In the genomic region with DNA sequence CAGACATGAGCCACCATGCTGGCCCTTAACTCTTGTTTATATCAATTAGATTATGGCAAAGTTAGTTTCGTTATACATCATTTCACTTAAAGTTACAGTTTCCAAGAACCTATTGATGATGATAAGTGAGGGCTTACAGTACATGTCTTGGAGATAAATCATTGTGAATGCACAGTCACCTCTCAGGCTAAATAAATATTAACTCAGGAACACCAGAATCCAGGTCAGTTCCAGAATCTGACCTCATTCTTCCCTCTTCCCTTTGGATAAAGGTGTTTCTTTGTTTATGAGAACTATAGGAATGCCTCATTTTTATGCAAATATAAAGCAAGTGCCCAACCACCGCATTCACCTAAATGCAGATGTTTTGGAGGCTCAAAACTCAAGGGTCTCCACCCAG, we compare ENCODE assay signal across 22 cellular contexts. TPM values are rescaled to one million over a fixed set of nuclear protein-coding genes. Genes with fewer than 3 reads are reported as not detected.
DNase-seq lines count a peak whose midpoint lies in the region; ATAC-seq, FAIRE-seq and TF ChIP-seq lines count a peak whose summit lies in the region.
"Had no signal": no experiment of that assay in that cellular context is flagged by ENCODE, and none has a peak within 500 bp of the region (broad histone marks: within the 10 kb centered on the region; RNA-seq: fewer than 3 reads in every experiment).

No MANE protein-coding gene starts in this region.

- H3K9ac ChIP-seq in iPS-20b (ENCODE audit: low read depth, low read length), result no peak overlapping the region
- no peak overlapping the region for H3K9ac ChIP-seq in HepG2 (ENCODE audit: insufficient read depth, low read depth, low read length)
- H3K9ac ChIP-seq: BLaER1 treated with 17β-estradiol and CSF1 and Interleukin-3, amounts not matched to agents 10 nM and 100 nM had no signal

- no peak for TF ChIP-seq POLR2A in HepG2 (IDR thresholded peaks at IDR 0.05; ENCODE audit: insufficient read depth in 1 of 2, low read depth in 2 of 2, low read length in 2 of 2)

- H2AFZ ChIP-seq in HepG2 (ENCODE audit: low read length), result no peak overlapping the region

- TF ChIP-seq EP300 in HepG2 (IDR thresholded peaks at IDR 0.05; ENCODE audit: low read depth in 2 of 2, low read length in 2 of 2), result 0 out of 4 replicates have a peak, but pooled peaks of 1 of the 2 experiments have one; percentile 9
- TF ChIP-seq EP300 in HepG2 (CRISPR knock-in tag; IDR thresholded peaks at IDR 0.05; ENCODE audit: borderline replicate concordance), result no peak

- peak overlapping the region; percentile 30; the same call in 1 of the 2 replicates for H3K4me3 ChIP-seq in iPS-20b (ENCODE audit: low read length)
- no peak overlapping the region for H3K4me3 ChIP-seq in HepG2 (replicated peaks in 1 of 3; ENCODE audit: insufficient read depth in 1 of 3, low read depth in 2 of 3, low read length in 3 of 3)
- H3K4me3 ChIP-seq: BLaER1 treated with 17β-estradiol and CSF1 and Interleukin-3, amounts not matched to agents 10 nM and 100 nM had no signal

- TF ChIP-seq RAD21 in HepG2 (CRISPR knock-in tag; IDR thresholded peaks at IDR 0.05), result no peak

- peaks cover 9% of the 10 kb centered on the region; the same call in 1 of the 2 replicates for H3K4me1 ChIP-seq in iPS-20b (ENCODE audit: insufficient read depth, low read length)
- peaks cover 22% of the 10 kb centered on the region for H3K4me1 ChIP-seq in HepG2 (ENCODE audit: insufficient read depth, low read length)
- H3K4me1 ChIP-seq: BLaER1 treated with 17β-estradiol and CSF1 and Interleukin-3, amounts not matched to agents 10 nM and 100 nM had no signal

- no peak overlapping the region for H3K4me2 ChIP-seq in HepG2 (ENCODE audit: low read depth, low read length)
- H3K4me2 ChIP-seq: BLaER1 treated with 17β-estradiol and CSF1 and Interleukin-3, amounts not matched to agents 10 nM and 100 nM had no signal

- TF ChIP-seq CTCF in 22Rv1 (IDR thresholded peaks at IDR 0.05) (no peak), HepG2 (CRISPR knock-in tag; IDR thresholded peaks at IDR 0.05) (no peak)

- no peaks in the 10 kb centered on the region for H3K79me2 ChIP-seq in HepG2 (ENCODE audit: insufficient read depth, low read length)

- intact Hi-C loops in HepG2 (cut with micrococcal nuclease; ENCODE audit: unreplicated experiment), result no loop called here

- 18% methylated on average over 2 of the region's 2 CpGs for WGBS in HepG2 (ENCODE audit: low lambda C conversion rate)

- H3K9me3 ChIP-seq in iPS-20b (ENCODE audit: insufficient read depth, low read depth, low read length) (no peaks in the 10 kb centered on the region; the same call in 1 of the 2 replicates), HepG2 (ENCODE audit: low read length) (no peaks in the 10 kb centered on the region)

- H3K27me3 ChIP-seq in iPS-20b (ENCODE audit: insufficient read depth, low read length) (no peaks in the 10 kb centered on the region), HepG2 (ENCODE audit: control insufficient read depth in 1 of 2, insufficient read depth in 2 of 2, low read length in 2 of 2) (no peaks in the 10 kb centered on the region)
- H3K27me3 ChIP-seq: BLaER1 treated with 17β-estradiol and CSF1 and Interleukin-3, amounts not matched to agents 10 nM and 100 nM had no signal

- FAIRE-seq in HepG2 (lab: Jason Lieb, UNC), result no peak
- FAIRE-seq: GM12892, GM18507, HTR-8/SVneo had no signal

- ATAC-seq in HepG2 (peak; percentile 84), HG03442 (IDR thresholded peaks at IDR 0.05; ENCODE audit: unreplicated experiment) (no peak), HG02763 (IDR thresholded peaks at IDR 0.05; ENCODE audit: unreplicated experiment) (no peak)
- ATAC-seq: CD8-positive, alpha-beta T cell had no signal

- POLR2A ChIA-PET in HepG2 (lab: Yijun Ruan, JAX), result no interaction called here

- no peaks in the 10 kb centered on the region for H4K20me1 ChIP-seq in HepG2 (ENCODE audit: insufficient read depth, low read length)
- H4K20me1 ChIP-seq: BLaER1 treated with 17β-estradiol and CSF1 and Interleukin-3, amounts not matched to agents 10 nM and 100 nM had no signal

- in situ Hi-C loops in HepG2 (cut with HindIII; ENCODE audit: extremely low pct_ligation_motif_present, low pct_unique_long_range_greater_than_20kb), result no loop called here

- CTCF ChIA-PET in HepG2 (lab: Yijun Ruan, JAX; ENCODE audit: low intra/inter-chr PET ratio, low total read pairs), result no interaction called here

- H3K27ac ChIP-seq in 22Rv1, result peak overlapping the region; percentile 41
- H3K27ac ChIP-seq in iPS-20b (ENCODE audit: low read length), result no peak overlapping the region
- no peak overlapping the region for H3K27ac ChIP-seq in HepG2 (ENCODE audit: extremely low read length, insufficient read depth, low read length)
- H3K27ac ChIP-seq: BLaER1 treated with 17β-estradiol and CSF1 and Interleukin-3, amounts not matched to agents 10 nM and 100 nM had no signal

- DNase-seq in DMS53 treated with DMSO at 0.1 percent for 48 hours (lab: John Stamatoyannopoulos, UW; ENCODE audit: unreplicated experiment) (peak; percentile 21), HepG2 (ENCODE audit: low spot score) (peak; percentile 73), NCI-H748 (lab: John Stamatoyannopoulos, UW; ENCODE audit: unreplicated experiment) (no peak)
- DNase-seq: 8988T; CD8-positive, alpha-beta T cell; DMS 273 treated with DMSO at 0.1 percent for 48 hours; DMS79; GDM1; GOT3; H9; KBM-7 had no signal

- H3K36me3 ChIP-seq in iPS-20b (ENCODE audit: insufficient read depth, low read depth, low read length) (no peaks in the 10 kb centered on the region), HepG2 (replicated peaks in 1 of 2; ENCODE audit: control insufficient read depth in 1 of 2, insufficient read depth in 2 of 2, low read length in 2 of 2) (no peaks in the 10 kb centered on the region)

- BruUV-seq in HepG2 (replicated peaks; lab: Mats Ljungman, UMichigan), result no TSS peak

TF ChIP-seq in HepG2, 621 proteins besides CTCF, POLR2A, EP300 and RAD21 (continues in another document):
- TF ChIP-seq NFE2L2 (IDR thresholded peaks at IDR 0.05; ENCODE audit: low read length) (peak; percentile 34; the same call in 1 of the 2 replicates), SOX6 (IDR thresholded peaks at IDR 0.05) (no peak), SOX6 (CRISPR knock-in tag; IDR thresholded peaks at IDR 0.05) (peak; percentile 68; the same call in 1 of the 2 replicates)
- TF ChIP-seq, protein P1, sequence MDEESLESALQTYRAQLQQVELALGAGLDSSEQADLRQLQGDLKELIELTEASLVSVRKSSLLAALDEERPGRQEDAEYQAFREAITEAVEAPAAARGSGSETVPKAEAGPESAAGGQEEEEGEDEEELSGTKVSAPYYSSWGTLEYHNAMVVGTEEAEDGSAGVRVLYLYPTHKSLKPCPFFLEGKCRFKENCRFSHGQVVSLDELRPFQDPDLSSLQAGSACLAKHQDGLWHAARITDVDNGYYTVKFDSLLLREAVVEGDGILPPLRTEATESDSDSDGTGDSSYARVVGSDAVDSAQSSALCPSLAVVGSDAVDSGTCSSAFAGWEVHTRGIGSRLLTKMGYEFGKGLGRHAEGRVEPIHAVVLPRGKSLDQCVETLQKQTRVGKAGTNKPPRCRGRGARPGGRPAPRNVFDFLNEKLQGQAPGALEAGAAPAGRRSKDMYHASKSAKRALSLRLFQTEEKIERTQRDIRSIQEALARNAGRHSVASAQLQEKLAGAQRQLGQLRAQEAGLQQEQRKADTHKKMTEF (CRISPR knock-in tag; IDR thresholded peaks at IDR 0.05), result peak; percentile 36; the same call in 1 of the 2 replicates

RNA-seq across cellular contexts. Expression of a gene that starts 48.4 kb away (rescaled TPM):
- total RNA-seq in HepG2 (2016; rRNA removed; fragmentation: Illumina TruSeq; extraction: Trizol), result 1.9 and 2.4 TPM in 2 replicates
- 0.53 and 0.91 TPM in 2 replicates for total RNA-seq in HepG2 (2016; cell fraction: cytosol; rRNA removed; fragmentation: Illumina TruSeq; extraction: Trizol; ENCODE audit: low read depth)
- total RNA-seq in HepG2 (2016; cell fraction: insoluble cytoplasmic fraction; rRNA removed; fragmentation: Illumina TruSeq; extraction: Trizol), result 1.5 and 2.2 TPM in 2 replicates
- 0.45 and 0.74 TPM in 2 replicates for total RNA-seq in HepG2 (2016; cell fraction: membrane; rRNA removed; fragmentation: Illumina TruSeq; extraction: Trizol)
- 0.71 and 0.72 TPM in 2 replicates for total RNA-seq in HepG2 (2016; cell fraction: nucleus; rRNA removed; fragmentation: Illumina TruSeq; extraction: Trizol)
- polyA plus RNA-seq in HepG2 (2011; rRNA removed), result 2.2 and 2.6 TPM in 2 replicates
- 2.3 and 2.5 TPM in 2 replicates for polyA plus RNA-seq in HepG2 (2011; cell fraction: cytosol; rRNA removed)
- 3.8 and 5.1 TPM in 2 replicates for polyA plus RNA-seq in HepG2 (2011; cell fraction: nucleus; rRNA removed)
- 3.1 and 5.2 TPM in 2 replicates for polyA plus RNA-seq in HepG2 (2012)
- polyA plus RNA-seq in HepG2 (2016; cell fraction: cytosol; fragmentation: Illumina TruSeq; extraction: Trizol; ENCODE audit: low read depth), result 0.28 and 1.1 TPM in 2 replicates
- polyA plus RNA-seq in HepG2 (2016; cell fraction: insoluble cytoplasmic fraction; fragmentation: Illumina TruSeq; extraction: Trizol; ENCODE audit: low read depth), result 2.0 TPM in 2 replicates
- polyA plus RNA-seq in HepG2 (2016; cell fraction: membrane; fragmentation: Illumina TruSeq; extraction: Trizol; ENCODE audit: low read depth), result 0.23 and 0.62 TPM in 2 replicates
- 1.6 and 2.0 TPM in 2 replicates for polyA plus RNA-seq in HepG2 (2016; cell fraction: nucleus; fragmentation: Illumina TruSeq; extraction: Trizol; ENCODE audit: insufficient read depth, low read depth)
- polyA minus RNA-seq in HepG2 (2011; rRNA and poly(A)+ RNA removed; ENCODE audit: low replicate concordance), result 2.0 TPM in 1 of 2 replicates, not detected in the other
- 0.69 and 3.2 TPM in 2 replicates for polyA minus RNA-seq in HepG2 (2011; cell fraction: cytosol; rRNA and poly(A)+ RNA removed)
- 0.52 and 0.87 TPM in 2 replicates for polyA minus RNA-seq in HepG2 (2011; cell fraction: nucleus; rRNA and poly(A)+ RNA removed)
- total RNA-seq: A673; CD8-positive, alpha-beta T cell; Daoy had no signal
- polyA plus RNA-seq: IgD-negative memory B cell had no signal
